ENCODE assay signal across 8 cellular contexts in the genomic region with DNA sequence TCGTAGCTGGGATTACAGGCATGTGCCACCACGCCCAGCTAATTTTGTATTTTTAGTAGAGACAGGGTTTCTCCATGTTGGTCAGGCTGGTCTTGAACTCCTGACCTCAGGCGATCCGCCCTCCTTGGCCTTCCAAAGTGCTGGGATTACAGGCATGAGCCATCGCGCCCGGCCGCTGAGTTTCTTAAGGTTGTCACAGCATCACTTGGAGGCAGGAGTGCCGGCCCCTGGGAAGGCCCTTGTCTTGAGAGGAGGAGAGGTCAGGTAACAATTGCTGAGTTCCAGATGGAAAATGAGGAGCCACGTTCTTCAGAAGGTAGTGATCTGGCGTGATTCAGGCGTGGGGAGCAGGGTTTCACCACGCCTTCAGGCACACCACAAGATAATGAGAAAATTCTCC. TPM values are rescaled to one million over a fixed set of nuclear protein-coding genes. Genes with fewer than 3 reads are reported as not detected.
A peak's percentile ranks its signal among the peaks of the same experiment; 100 is the strongest.
DNase-seq lines count a peak whose midpoint lies in the region; ATAC-seq, FAIRE-seq and TF ChIP-seq lines count a peak whose summit lies in the region.
"Not testable (repeated sequence)": the region's sequence is repeated elsewhere in the genome, so short reads cannot be mapped to it uniquely, and the experiment has no call there.

No MANE protein-coding gene starts in this region.

- H3K9me3 ChIP-seq in BLaER1 treated with 17β-estradiol and CSF1 and Interleukin-3, amounts not matched to agents 10 nM and 100 nM (replicated peaks in 1 of 11); HUES6 (ENCODE audit: control insufficient read depth, insufficient read depth, low read depth, low read length); H1 (ENCODE audit: insufficient read depth in 2 of 2, low read depth in 1 of 2, low read length in 1 of 2); mesenchymal stem cell (ENCODE audit: control insufficient read depth, low read length); testis: not testable (repeated sequence)

- not testable (repeated sequence) for H2BK15ac ChIP-seq in H1 (ENCODE audit: low read length); mesenchymal stem cell (ENCODE audit: low read depth, poor library complexity, severe bottlenecking)

- not testable (repeated sequence) for H3K79me1 ChIP-seq in H1 (ENCODE audit: low read depth, low read length); mesenchymal stem cell (replicated peaks; ENCODE audit: low read length, poor library complexity, severe bottlenecking)

- not testable (repeated sequence) for H2AFZ ChIP-seq in H1 (ENCODE audit: low read length); mesenchymal stem cell (ENCODE audit: low read depth, low read length)

- peak; percentile 14 for ATAC-seq in esophagus mucosa

- H3K9me3 Mint-ChIP-seq in neural crest cell = not testable (repeated sequence)

- TF ChIP-seq EP300 in H1 (IDR thresholded peaks at IDR 0.05; ENCODE audit: borderline replicate concordance in 1 of 2, low read depth in 2 of 2, low read length in 2 of 2) = not testable (repeated sequence)

- CTCF ChIA-PET in RWPE1 (lab: Yijun Ruan, JAX) = not testable (repeated sequence)
- CTCF ChIA-PET in H1 (lab: Charles Lee; ENCODE audit: partially characterized antibody) = interaction anchor here (1.2 to 9.0 kb wide), 5 partner anchors 20 to 79 kb away, joined by 3 to 59 read pairs (median 4); no protein-coding TSS in a partner anchor

- not testable (repeated sequence) for H2AK5ac ChIP-seq in H1 (ENCODE audit: low read depth, low read length)
- peak overlapping the region; percentile 98 for H2AK5ac ChIP-seq in mesenchymal stem cell (ENCODE audit: low read length, severe bottlenecking)

- not testable (repeated sequence) for H2BK12ac ChIP-seq in H1 (ENCODE audit: low read depth, low read length)
- H2BK12ac ChIP-seq in mesenchymal stem cell (ENCODE audit: low read length in 2 of 2) = peak overlapping the region in 1 of 2 experiments; percentile 28

- peak overlapping the region; percentile 8 for H3K4me3 Mint-ChIP-seq in neural crest cell

- peak overlapping the region in 1 of 11 experiments; percentile 38; a peak in 2 of 22 replicates for H3K27ac ChIP-seq in BLaER1 treated with 17β-estradiol and CSF1 and Interleukin-3, amounts not matched to agents 10 nM and 100 nM
- H3K27ac ChIP-seq in HUES6 (ENCODE audit: low read depth, low read length); H1 (ENCODE audit: low read depth, low read length); mesenchymal stem cell (ENCODE audit: low read length, poor library complexity, severe bottlenecking): not testable (repeated sequence)
- peak overlapping the region; percentile 99 for H3K27ac ChIP-seq in RWPE1
- H3K27ac ChIP-seq in testis = peak overlapping the region; percentile 26 to 72

- H2BK120ac ChIP-seq in H1 (replicated peaks; ENCODE audit: low read depth, low read length); mesenchymal stem cell (ENCODE audit: low read depth, low read length): not testable (repeated sequence)

- WGBS in H1 (ENCODE audit: extremely low coverage in 1 of 2, insufficient coverage in 1 of 2, insufficient read length in 1 of 2, insufficient replicate concordance in 2 of 2, low coverage in 1 of 2, low lambda C conversion rate in 2 of 2, missing lambda C conversion rate in 1 of 2), 2 experiments = 89% methylated on average over 13 of the region's 13 CpGs; no CpG with 5 or more reads in 1 of the 2 experiments
- 94% methylated on average over 13 of the region's 13 CpGs for WGBS in mesenchymal stem cell
- 86 to 93% methylated on average over 6 to 13 of the region's 13 CpGs for WGBS in testis, 2 donors

- H3K23ac ChIP-seq in H1 (ENCODE audit: insufficient read length); mesenchymal stem cell (ENCODE audit: low read length in 2 of 2): not testable (repeated sequence)

- H4K5ac ChIP-seq in H1 (ENCODE audit: insufficient read length, low read depth, low read length) = not testable (repeated sequence)

- H3K4me1 Mint-ChIP-seq in neural crest cell = peaks cover 25% of the 10 kb centered on the region

- FAIRE-seq in H1 (lab: Jason Lieb, UNC) = not testable (repeated sequence)

- H3K36me3 ChIP-seq in BLaER1 treated with 17β-estradiol and CSF1 and Interleukin-3, amounts not matched to agents 10 nM and 100 nM; HUES6 (ENCODE audit: control insufficient read depth, insufficient read depth, low read length); H1 (ENCODE audit: control insufficient read depth in 2 of 4, insufficient read depth in 4 of 4, low read length in 3 of 4); mesenchymal stem cell (ENCODE audit: control insufficient read depth in 1 of 2, insufficient read depth in 2 of 2, low read depth in 1 of 2, low read length in 2 of 2); testis (ENCODE audit: low read depth, missing control alignments): not testable (repeated sequence)

- intact Hi-C loops in testis (cut with DNase I; ENCODE audit: low total_unique reads) = not testable (repeated sequence)

- not testable (repeated sequence) for H3K79me2 ChIP-seq in H1 (ENCODE audit: control insufficient read depth in 1 of 2, insufficient read depth in 2 of 2, low read length in 2 of 2)

- not testable (repeated sequence) for DNase-seq in RWPE1 (ENCODE audit: low spot score); H1 (ENCODE audit: low read depth in 1 of 2, low spot score in 2 of 2); mesenchymal stem cell; neural crest cell (ENCODE audit: low read depth, low spot score); testis

- H4K91ac ChIP-seq in H1 (replicated peaks; ENCODE audit: insufficient read length, low read length) = peak overlapping the region; percentile 37
- not testable (repeated sequence) for H4K91ac ChIP-seq in mesenchymal stem cell (ENCODE audit: low read length)

- H3K23me2 ChIP-seq in H1 (ENCODE audit: low read depth, low read length) = not testable (repeated sequence)

- not testable (repeated sequence) for H3K27me3 Mint-ChIP-seq in neural crest cell (ENCODE audit: low read depth)

- not testable (repeated sequence) for H3K9ac ChIP-seq in BLaER1 treated with 17β-estradiol and CSF1 and Interleukin-3, amounts not matched to agents 10 nM and 100 nM; H1 (replicated peaks in 1 of 4; ENCODE audit: extremely low read depth in 1 of 4, low read depth in 3 of 4, low read length in 3 of 4); mesenchymal stem cell (ENCODE audit: low read length)
- H3K9ac ChIP-seq in HUES6 (ENCODE audit: low read length) = peak overlapping the region; percentile 20

- TF ChIP-seq POLR2A in H1 (IDR thresholded peaks at IDR 0.05; ENCODE audit: control extremely low read depth in 1 of 2, low read depth in 2 of 2, low read length in 2 of 2); testis (IDR thresholded peaks at IDR 0.05): not testable (repeated sequence)

- H3K14ac ChIP-seq in H1 (ENCODE audit: insufficient read length); mesenchymal stem cell (ENCODE audit: low read length in 2 of 2): not testable (repeated sequence)

- not testable (repeated sequence) for H2BK20ac ChIP-seq in H1 (ENCODE audit: low read length)

- TF ChIP-seq CTCF in RWPE1 (conservative IDR thresholded peaks at IDR 0.05; ENCODE audit: low read depth); H1 (IDR thresholded peaks at IDR 0.05; ENCODE audit: control extremely low read depth in 1 of 3, insufficient read depth in 1 of 3, low read depth in 1 of 3, low read length in 3 of 3); neural crest cell (conservative IDR thresholded peaks at IDR 0.05); testis (IDR thresholded peaks at IDR 0.05): not testable (repeated sequence)

- not testable (repeated sequence) for H3K18ac ChIP-seq in H1 (ENCODE audit: extremely low read depth, low read length); mesenchymal stem cell (ENCODE audit: low read depth in 1 of 2, low read length in 2 of 2)

- not testable (repeated sequence) for H3K27ac Mint-ChIP-seq in neural crest cell (ENCODE audit: unreplicated experiment)

- not testable (repeated sequence) for H2BK5ac ChIP-seq in H1 (ENCODE audit: low read depth, low read length); mesenchymal stem cell (ENCODE audit: low read depth, low read length, poor library complexity, severe bottlenecking)

- H3K27me3 ChIP-seq in BLaER1 treated with 17β-estradiol and CSF1 and Interleukin-3, amounts not matched to agents 10 nM and 100 nM; HUES6 (ENCODE audit: control insufficient read depth, insufficient read depth, low read length); H1 (replicated peaks in 1 of 4; ENCODE audit: control insufficient read depth in 3 of 4, extremely low read depth in 1 of 4, insufficient read depth in 3 of 4, low read length in 3 of 4); mesenchymal stem cell (ENCODE audit: control insufficient read depth in 1 of 2, insufficient read depth in 1 of 2, low read length in 2 of 2); testis: not testable (repeated sequence)

- H3K4ac ChIP-seq in H1 (replicated peaks; ENCODE audit: insufficient read length, low read depth, low read length); mesenchymal stem cell (ENCODE audit: low read depth in 1 of 2, low read length in 2 of 2): not testable (repeated sequence)

- not testable (repeated sequence) for H3K36me3 Mint-ChIP-seq in neural crest cell (ENCODE audit: low read depth)

- not testable (repeated sequence) for H4K8ac ChIP-seq in H1 (ENCODE audit: extremely low read depth, insufficient read depth, low read length); mesenchymal stem cell (ENCODE audit: low read length)

- not testable (repeated sequence) for H3K4me3 ChIP-seq in BLaER1 treated with 17β-estradiol and CSF1 and Interleukin-3, amounts not matched to agents 10 nM and 100 nM; HUES6 (ENCODE audit: low read depth, low read length); H1 (ENCODE audit: extremely low read depth in 1 of 4, insufficient read depth in 2 of 4, low read depth in 3 of 4, low read length in 4 of 4); mesenchymal stem cell (ENCODE audit: insufficient read depth in 1 of 2, low read depth in 1 of 2, low read length in 2 of 2); testis

- peaks cover 31 to 56% (median 36%) of the 10 kb centered on the region in 10 experiments for H3K4me1 ChIP-seq in BLaER1 treated with 17β-estradiol and CSF1 and Interleukin-3, amounts not matched to agents 10 nM and 100 nM
- H3K4me1 ChIP-seq in HUES6 (ENCODE audit: control insufficient read depth, insufficient read depth, low read length) (peaks cover 33% of the 10 kb centered on the region), H1 (replicated peaks in 1 of 4; ENCODE audit: control insufficient read depth in 3 of 4, insufficient read depth in 4 of 4, low read length in 3 of 4) (peaks cover 0 to 12% (median 7%) of the 10 kb centered on the region in 4 experiments; a peak in 5 of 7 replicates), mesenchymal stem cell (ENCODE audit: control insufficient read depth, insufficient read depth, low read depth, low read length) (peaks cover 15% of the 10 kb centered on the region), testis (peaks cover 43% of the 10 kb centered on the region)

- POLR2A ChIA-PET in RWPE1 (lab: Yijun Ruan, JAX; ENCODE audit: low non-redundant PET) = not testable (repeated sequence)
- POLR2A ChIA-PET in H1 (lab: Charles Lee; ENCODE audit: partially characterized antibody) = interaction anchor here (1.7 to 29.3 kb wide), 2 partner anchors 10 to 31 kb away, joined by 9 to 880 read pairs; no protein-coding TSS in a partner anchor

- H4K20me1 ChIP-seq in BLaER1 treated with 17β-estradiol and CSF1 and Interleukin-3, amounts not matched to agents 10 nM and 100 nM; H1 (replicated peaks in 1 of 2; ENCODE audit: control insufficient read depth in 1 of 2, insufficient read depth in 2 of 2, low read length in 2 of 2): not testable (repeated sequence)

- peak overlapping the region in 9 of 11 experiments; percentile 45 to 80 (median 69); a peak in 14 of 22 replicates for H3K4me2 ChIP-seq in BLaER1 treated with 17β-estradiol and CSF1 and Interleukin-3, amounts not matched to agents 10 nM and 100 nM
- H3K4me2 ChIP-seq in H1 (ENCODE audit: insufficient read depth in 1 of 2, low read depth in 2 of 2, low read length in 2 of 2); mesenchymal stem cell (ENCODE audit: low read length, poor library complexity, severe bottlenecking): not testable (repeated sequence)

- TF ChIP-seq RAD21 in H1 (IDR thresholded peaks at IDR 0.05 in 1 of 2, conservative IDR thresholded peaks at IDR 0.05 in 1 of 2; ENCODE audit: low read depth in 2 of 2, low read length in 2 of 2) = not testable (repeated sequence)

- not testable (repeated sequence) for H3K56ac ChIP-seq in H1 (replicated peaks; ENCODE audit: insufficient read length, low read depth, low read length)

RNA-seq across cellular contexts. Expression of gene ENO1, which starts 5.6 kb away (rescaled TPM):
- total RNA-seq in H1 (2021; fragmentation: NEBNext Ultra II Directional; extraction: Animal tissue kit (Norgen Biotek cat#: 25700)) = 2,080 and 2,117 TPM in 2 replicates
- 1,763 and 2,059 TPM in 2 replicates for polyA plus RNA-seq in H1 (2011; rRNA removed)
- 2,358 TPM for polyA plus RNA-seq in H1 (2011; cell fraction: cytosol; rRNA removed)
- 2,405 TPM for polyA plus RNA-seq in H1 (2011; cell fraction: nucleus; rRNA removed)
- polyA plus RNA-seq in H1 (2012, experiment 1 of 2) = 1,870 to 2,736 TPM (median 2,687 TPM) in 4 replicates
- 3,551 TPM for polyA plus RNA-seq in H1 (2012, experiment 2 of 2)
- polyA plus RNA-seq in H1 (2013, experiment 1 of 2) = 1,002 TPM
- polyA plus RNA-seq in H1 (2013, experiment 2 of 2) = 997 TPM
- polyA minus RNA-seq in H1 (2011; rRNA and poly(A)+ RNA removed) = 2,726 and 2,920 TPM in 2 replicates
- polyA minus RNA-seq in H1 (2011; cell fraction: cytosol; rRNA and poly(A)+ RNA removed) = 1,825 TPM
- 812 TPM for polyA minus RNA-seq in H1 (2011; cell fraction: nucleus; rRNA and poly(A)+ RNA removed)
- 1,388 TPM for total RNA-seq in esophagus mucosa
- 762 TPM for polyA plus RNA-seq in mesenchymal stem cell (2013, experiment 1 of 2)
- polyA plus RNA-seq in mesenchymal stem cell (2013, experiment 2 of 2) = 753 TPM
- total RNA-seq in neural crest cell = 1,269 and 1,339 TPM in 2 replicates
- total RNA-seq in testis = 100 to 1,000 TPM; 310 to 380 TPM
- 589 TPM for polyA plus RNA-seq in testis (ENCODE audit: insufficient read depth, low read depth, low replicate concordance)
